8 cellular contexts compared by ENCODE assay signal in genomic region chr3:88150771-88151170, GRCh38. TPM values are rescaled to one million over a fixed set of nuclear protein-coding genes. Genes with fewer than 3 reads are reported as not detected.
A peak's percentile ranks its signal among the peaks of the same experiment; 100 is the strongest.
DNase-seq lines count a peak whose midpoint lies in the region; ATAC-seq and TF ChIP-seq lines count a peak whose summit lies in the region.

No MANE protein-coding gene starts in this region.

- no peaks in the 10 kb centered on the region for H3K27me3 ChIP-seq in H7 (ENCODE audit: control insufficient read depth, insufficient read depth, low read length)
- no peaks in the 10 kb centered on the region for H3K27me3 ChIP-seq in sigmoid colon

- TF ChIP-seq EP300 in sigmoid colon (IDR thresholded peaks at IDR 0.05) = no peak

- H3K4me3 ChIP-seq in H7 (ENCODE audit: insufficient read depth, low read depth, low read length) = peak overlapping the region; percentile 65
- H3K4me3 ChIP-seq in fibroblast of pulmonary artery (replicated peaks; ENCODE audit: low read depth, low read length) = peak overlapping the region; percentile 72
- peak overlapping the region; percentile 74 to 93 (median 90) for H3K4me3 ChIP-seq in sigmoid colon

- ATAC-seq in GM19467 (IDR thresholded peaks at IDR 0.05; ENCODE audit: unreplicated experiment) = no peak

- DNase-seq in H7 = no peak
- DNase-seq in SKM-1 (lab: John Stamatoyannopoulos, UW; ENCODE audit: unreplicated experiment) = peak; percentile 34
- no peak for DNase-seq in fibroblast of pulmonary artery (ENCODE audit: low read depth)
- no peak for DNase-seq in sigmoid colon
- DNase-seq in inferior parietal cortex (ENCODE audit: extremely low spot score) = no peak
- no peak for DNase-seq in G401 (ENCODE audit: low spot score)
- DNase-seq in stimulated activated naive CD4-positive, alpha-beta T cell treated with Interleukin-2 at 50 U/mL for 16 hours (lab: John Stamatoyannopoulos, UW) = no peak

- H3K36me3 ChIP-seq in H7 (replicated peaks; ENCODE audit: control insufficient read depth, insufficient read depth, low read length) = peaks cover 6% of the 10 kb centered on the region
- peaks cover 0 to 28% (median 10%) of the 10 kb centered on the region in 4 donors for H3K36me3 ChIP-seq in sigmoid colon

- in situ Hi-C loops in G401 (cut with HindIII; ENCODE audit: low sequenced_read_pairs) = no loop called here

- no peaks in the 10 kb centered on the region for H3K9me3 ChIP-seq in sigmoid colon

- WGBS in sigmoid colon, 2 donors = 0 to 1% methylated on average over 7 of the region's 7 CpGs

- no peak for TF ChIP-seq POLR2A in sigmoid colon (IDR thresholded peaks at IDR 0.05)

- H3K4me1 ChIP-seq in sigmoid colon = peaks cover 0 to 32% (median 24%) of the 10 kb centered on the region in 4 donors

- no peak for TF ChIP-seq CTCF in fibroblast of pulmonary artery (IDR thresholded peaks at IDR 0.05; ENCODE audit: low read length, missing control alignments)
- TF ChIP-seq CTCF in sigmoid colon (IDR thresholded peaks at IDR 0.05) = no peak

- peak overlapping the region; percentile 90 to 96 (median 94) for H3K27ac ChIP-seq in sigmoid colon

- intact Hi-C loops in sigmoid colon (cut with DNase I) = no loop called here

RNA-seq across cellular contexts. Expression of gene C3orf38, which starts 1.0 kb away (rescaled TPM):
- total RNA-seq in H7 (2014; rRNA removed; shearing (Covaris generic)) = 17.3 and 24.5 TPM in 2 replicates
- total RNA-seq in sigmoid colon = 10 to 100 TPM; 16.6 to 19.3 (median 17.3) TPM
- 10 to 100 TPM in 2 of 3 donors, 1 to 10 TPM in 1; 9.1 to 19.2 (median 11.4) TPM for polyA plus RNA-seq in sigmoid colon
- total RNA-seq in G401 (2014; rRNA removed; shearing (Covaris generic)) = 23.9 and 32.5 TPM in 2 replicates
